14 cellular contexts compared by ENCODE assay signal in the genomic region with DNA sequence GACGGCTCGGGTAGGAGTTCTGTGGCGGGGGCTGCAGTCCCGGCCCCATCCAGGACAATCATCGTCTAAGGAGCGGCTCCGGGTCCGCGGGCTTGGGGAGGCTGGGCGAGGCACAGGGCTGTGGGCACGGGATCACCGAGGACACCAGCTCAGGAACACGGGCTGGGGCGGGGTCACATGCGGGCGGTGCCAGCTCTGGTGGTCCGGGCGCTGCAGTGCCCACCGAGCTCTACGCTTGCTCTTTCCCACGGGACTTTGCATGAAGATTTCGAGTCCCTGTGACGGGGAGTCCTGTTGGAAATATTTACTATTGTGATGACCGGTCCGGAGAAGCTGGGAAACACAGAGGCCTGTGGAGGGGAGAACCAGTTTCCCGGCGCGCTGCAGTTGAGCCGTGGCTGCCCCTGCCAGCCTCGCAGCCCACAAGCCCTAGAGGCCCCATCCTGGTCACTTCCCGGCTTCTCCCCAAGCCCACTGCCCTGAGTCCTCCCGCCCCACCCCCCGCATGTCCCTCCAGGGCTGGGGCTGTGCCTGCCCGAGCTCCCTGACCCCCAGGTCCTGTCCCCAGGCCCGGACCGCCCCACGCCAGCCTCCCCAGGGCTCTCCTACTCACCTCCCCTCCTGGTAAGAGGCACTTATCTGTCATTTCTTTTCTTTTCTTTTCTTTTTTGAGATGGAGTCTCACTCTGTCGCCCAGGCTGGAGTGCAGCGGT. TPM values are rescaled to one million over a fixed set of nuclear protein-coding genes. Genes with fewer than 3 reads are reported as not detected.
A peak's percentile ranks its signal among the peaks of the same experiment; 100 is the strongest.
DNase-seq lines count a peak whose midpoint lies in the region; ATAC-seq and TF ChIP-seq lines count a peak whose summit lies in the region.
"Had no signal": no experiment of that assay in that cellular context is flagged by ENCODE, and none has a peak within 500 bp of the region (broad histone marks: within the 10 kb centered on the region; RNA-seq: fewer than 3 reads in every experiment).

No MANE protein-coding gene starts in this region.

- H3K27me3 ChIP-seq in BLaER1 (peaks cover 20% of the 10 kb centered on the region), HUES6 (ENCODE audit: control insufficient read depth, insufficient read depth, low read length) (peaks cover 61% of the 10 kb centered on the region), neural cell (ENCODE audit: insufficient read depth, low read depth, low read length) (peaks cover 22% of the 10 kb centered on the region)

- ATAC-seq in central memory CD8-positive, alpha-beta T cell (replicated peaks; ENCODE audit: extremely low read depth, poor library complexity, severe bottlenecking): no peak
- ATAC-seq in GM18909 (IDR thresholded peaks at IDR 0.05; ENCODE audit: poor library complexity, unreplicated experiment): no peak
- no peak for ATAC-seq in HG03139 (IDR thresholded peaks at IDR 0.05; ENCODE audit: unreplicated experiment)

- peak overlapping the region; percentile 26 for H3K4me3 Mint-ChIP-seq in central memory CD8-positive, alpha-beta T cell
- H3K4me3 Mint-ChIP-seq in osteocyte (ENCODE audit: unreplicated experiment): no peak overlapping the region
- H3K4me3 Mint-ChIP-seq: dendritic cell treated with granulocyte-macrophage colony-stimulating factor and Interleukin-4, amounts not matched to agents 40 ng/mL and 50 ng/mL, for 4 days had no signal

- no peak for TF ChIP-seq RAD21 in neural cell (conservative IDR thresholded peaks at IDR 0.05)

- no peaks in the 10 kb centered on the region for H3F3A ChIP-seq in neural cell (ENCODE audit: insufficient read depth, low read length, poor library complexity, severe bottlenecking)

- H4K20me1 ChIP-seq in BLaER1 (0 out of 2 replicates have a peak, but pooled peaks cover 9% of the 10 kb centered on the region), neural cell (ENCODE audit: insufficient read depth) (no peaks in the 10 kb centered on the region)

- H3K4me3 ChIP-seq in BLaER1: peak overlapping the region; percentile 32; the same call in 1 of the 2 replicates
- peak overlapping the region; percentile 36 for H3K4me3 ChIP-seq in HUES6 (ENCODE audit: low read depth, low read length)
- H3K4me3 ChIP-seq in neural cell (ENCODE audit: low read length): peak overlapping the region; percentile 52

- DNase-seq in central memory CD8-positive, alpha-beta T cell (ENCODE audit: low spot score in 2 of 2): no peak
- no peak for DNase-seq in osteocyte (ENCODE audit: extremely low spot score, unreplicated experiment)
- DNase-seq in activated CD4-positive, CD25-positive, alpha-beta regulatory T cell (lab: John Stamatoyannopoulos, UW): no peak

- H3K36me3 Mint-ChIP-seq in central memory CD8-positive, alpha-beta T cell (ENCODE audit: insufficient read depth): peaks cover 7% of the 10 kb centered on the region
- no peaks in the 10 kb centered on the region for H3K36me3 Mint-ChIP-seq in osteocyte (ENCODE audit: unreplicated experiment)

- H3K9me2 ChIP-seq in neural cell (ENCODE audit: insufficient read depth, low read length): no peaks in the 10 kb centered on the region

- H2AFZ ChIP-seq in neural cell (ENCODE audit: low read depth, low read length): no peak overlapping the region

- H3K4me1 Mint-ChIP-seq in central memory CD8-positive, alpha-beta T cell: peaks cover 21% of the 10 kb centered on the region
- peaks cover 2% of the 10 kb centered on the region for H3K4me1 Mint-ChIP-seq in osteocyte (ENCODE audit: unreplicated experiment)

- H3K4me1 ChIP-seq in BLaER1: peaks cover 75% of the 10 kb centered on the region
- H3K4me1 ChIP-seq in HUES6 (ENCODE audit: control insufficient read depth, insufficient read depth, low read length): peaks cover 33% of the 10 kb centered on the region

- TF ChIP-seq CTCF in neural cell (IDR thresholded peaks at IDR 0.05; ENCODE audit: poor library complexity, severe bottlenecking) (no peak), osteocyte (IDR thresholded peaks at IDR 0.05) (no peak)

- peak overlapping the region; percentile 97 for H3K4me2 ChIP-seq in BLaER1
- H3K4me2 ChIP-seq in neural cell (ENCODE audit: low read length): no peak overlapping the region

- H3K27me3 Mint-ChIP-seq in central memory CD8-positive, alpha-beta T cell: peaks cover 38% of the 10 kb centered on the region
- peaks cover 28% of the 10 kb centered on the region for H3K27me3 Mint-ChIP-seq in osteocyte (ENCODE audit: unreplicated experiment)

- H3K9me3 Mint-ChIP-seq in central memory CD8-positive, alpha-beta T cell: no peaks in the 10 kb centered on the region
- H3K9me3 Mint-ChIP-seq in osteocyte (ENCODE audit: unreplicated experiment): no peaks in the 10 kb centered on the region
- H3K9me3 Mint-ChIP-seq: activated T-helper 17 cell treated with anti-CD3 and anti-CD28 coated beads, Interleukin-2, amount 50 U/mL, for 72 hours; dendritic cell treated with granulocyte-macrophage colony-stimulating factor and Interleukin-4, amounts not matched to agents 40 ng/mL and 50 ng/mL, for 4 days had no signal

- H3K9ac ChIP-seq in BLaER1 (no peak overlapping the region), HUES6 (ENCODE audit: low read length) (no peak overlapping the region), neural cell (ENCODE audit: low read length) (peak overlapping the region; percentile 29)

- H3K27ac Mint-ChIP-seq in central memory CD8-positive, alpha-beta T cell (ENCODE audit: low read depth): no peak overlapping the region
- no peak overlapping the region for H3K27ac Mint-ChIP-seq in osteocyte (ENCODE audit: unreplicated experiment)
- H3K27ac Mint-ChIP-seq: activated CD8-positive, alpha-beta T cell treated with anti-CD3 and anti-CD28 coated beads, Interleukin-2, amount 10 ng/mL, durations not matched to agents 7 days and 5 days; dendritic cell treated with granulocyte-macrophage colony-stimulating factor and Interleukin-4, amounts not matched to agents 40 ng/mL and 50 ng/mL, for 4 days had no signal

- H3K9me3 ChIP-seq in BLaER1 (no peaks in the 10 kb centered on the region), HUES6 (ENCODE audit: control insufficient read depth, insufficient read depth, low read depth, low read length) (no peaks in the 10 kb centered on the region), neural cell (ENCODE audit: low read length) (no peaks in the 10 kb centered on the region)
- H3K9me3 ChIP-seq: upper lobe of right lung had no signal

- no peak overlapping the region for H3K27ac ChIP-seq in BLaER1
- H3K27ac ChIP-seq in HUES6 (ENCODE audit: low read depth, low read length): no peak overlapping the region
- no peak overlapping the region for H3K27ac ChIP-seq in neural cell (ENCODE audit: low read length)
- H3K27ac ChIP-seq: upper lobe of right lung had no signal

- H3K36me3 ChIP-seq in BLaER1: peaks cover 2% of the 10 kb centered on the region
- no peaks in the 10 kb centered on the region for H3K36me3 ChIP-seq in HUES6 (ENCODE audit: control insufficient read depth, insufficient read depth, low read length)
- no peaks in the 10 kb centered on the region for H3K36me3 ChIP-seq in neural cell (ENCODE audit: insufficient read depth, low read length)
- H3K36me3 ChIP-seq: upper lobe of right lung had no signal

- H3K79me2 ChIP-seq in neural cell (replicated peaks; ENCODE audit: insufficient read depth, low read length): no peaks in the 10 kb centered on the region

- TF ChIP-seq EP300 in neural cell (conservative IDR thresholded peaks at IDR 0.05; ENCODE audit: poor library complexity, severe bottlenecking): no peak

TF ChIP-seq in neural cell, 6 proteins besides CTCF, POLR2A, EP300 and RAD21:
- TF ChIP-seq EZH2 (IDR thresholded peaks at IDR 0.05; ENCODE audit: borderline replicate concordance, insufficient read depth, low read length, poor library complexity, severe bottlenecking) (no peak), SMC3 (conservative IDR thresholded peaks at IDR 0.05; ENCODE audit: poor library complexity) (no peak), POLR2AphosphoS5 (IDR thresholded peaks at IDR 0.05) (no peak), MXI1 (conservative IDR thresholded peaks at IDR 0.05; ENCODE audit: poor library complexity, severe bottlenecking) (no peak), TAF1 (IDR thresholded peaks at IDR 0.05; ENCODE audit: low read depth) (no peak)
- TF ChIP-seq, protein P1, sequence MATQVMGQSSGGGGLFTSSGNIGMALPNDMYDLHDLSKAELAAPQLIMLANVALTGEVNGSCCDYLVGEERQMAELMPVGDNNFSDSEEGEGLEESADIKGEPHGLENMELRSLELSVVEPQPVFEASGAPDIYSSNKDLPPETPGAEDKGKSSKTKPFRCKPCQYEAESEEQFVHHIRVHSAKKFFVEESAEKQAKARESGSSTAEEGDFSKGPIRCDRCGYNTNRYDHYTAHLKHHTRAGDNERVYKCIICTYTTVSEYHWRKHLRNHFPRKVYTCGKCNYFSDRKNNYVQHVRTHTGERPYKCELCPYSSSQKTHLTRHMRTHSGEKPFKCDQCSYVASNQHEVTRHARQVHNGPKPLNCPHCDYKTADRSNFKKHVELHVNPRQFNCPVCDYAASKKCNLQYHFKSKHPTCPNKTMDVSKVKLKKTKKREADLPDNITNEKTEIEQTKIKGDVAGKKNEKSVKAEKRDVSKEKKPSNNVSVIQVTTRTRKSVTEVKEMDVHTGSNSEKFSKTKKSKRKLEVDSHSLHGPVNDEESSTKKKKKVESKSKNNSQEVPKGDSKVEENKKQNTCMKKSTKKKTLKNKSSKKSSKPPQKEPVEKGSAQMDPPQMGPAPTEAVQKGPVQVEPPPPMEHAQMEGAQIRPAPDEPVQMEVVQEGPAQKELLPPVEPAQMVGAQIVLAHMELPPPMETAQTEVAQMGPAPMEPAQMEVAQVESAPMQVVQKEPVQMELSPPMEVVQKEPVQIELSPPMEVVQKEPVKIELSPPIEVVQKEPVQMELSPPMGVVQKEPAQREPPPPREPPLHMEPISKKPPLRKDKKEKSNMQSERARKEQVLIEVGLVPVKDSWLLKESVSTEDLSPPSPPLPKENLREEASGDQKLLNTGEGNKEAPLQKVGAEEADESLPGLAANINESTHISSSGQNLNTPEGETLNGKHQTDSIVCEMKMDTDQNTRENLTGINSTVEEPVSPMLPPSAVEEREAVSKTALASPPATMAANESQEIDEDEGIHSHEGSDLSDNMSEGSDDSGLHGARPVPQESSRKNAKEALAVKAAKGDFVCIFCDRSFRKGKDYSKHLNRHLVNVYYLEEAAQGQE (IDR thresholded peaks at IDR 0.05; ENCODE audit: borderline replicate concordance): no peak

RNA-seq across cellular contexts. Expression of gene SLC17A9, which starts 20.7 kb away (rescaled TPM):
- not detected in 2 replicates for polyA plus RNA-seq in neural cell
- polyA minus RNA-seq in neural cell: not detected in 2 replicates
- not detected in 2 replicates for total RNA-seq in osteocyte

RNA-seq across cellular contexts. Expression of gene BHLHE23, which starts 33.6 kb away (rescaled TPM):
- polyA plus RNA-seq in neural cell: not detected in 2 replicates
- not detected in 2 replicates for polyA minus RNA-seq in neural cell
- not detected in 2 replicates for total RNA-seq in osteocyte
- total RNA-seq: activated CD8-positive, alpha-beta T cell treated with anti-CD3 and anti-CD28 coated beads, Interleukin-2, amount 10 ng/mL, durations not matched to agents 7 days and 5 days; activated T-helper 17 cell treated with anti-CD3 and anti-CD28 coated beads, Interleukin-2, amount 50 U/mL, for 72 hours; left ventricle myocardium superior; sciatic nerve; upper lobe of right lung had no signal

RNA-seq across cellular contexts. Expression of gene GID8, which starts 35.2 kb away (rescaled TPM):
- 54.8 and 56.4 TPM in 2 replicates for polyA plus RNA-seq in neural cell
- 75.0 and 76.5 TPM in 2 replicates for polyA minus RNA-seq in neural cell
- 33.5 and 35.8 TPM in 2 replicates for total RNA-seq in osteocyte

RNA-seq across cellular contexts. Expression of gene DIDO1, which starts 46.9 kb away (rescaled TPM):
- polyA plus RNA-seq in neural cell: 40.9 and 42.8 TPM in 2 replicates
- polyA minus RNA-seq in neural cell: 86.7 and 87.6 TPM in 2 replicates
- total RNA-seq in osteocyte: 53.6 and 54.7 TPM in 2 replicates
